27 cellular contexts compared by ENCODE assay signal in genomic region chr3:136535906-136536305, GRCh38.
DNase-seq lines count a peak whose midpoint lies in the region; ATAC-seq, FAIRE-seq and TF ChIP-seq lines count a peak whose summit lies in the region.
"Had no signal": no experiment of that assay in that cellular context is flagged by ENCODE, and none has a peak within 500 bp of the region (broad histone marks: within the 10 kb centered on the region; RNA-seq: fewer than 3 reads in every experiment).

No MANE protein-coding gene starts in this region.

- DNase-seq in HT1080 (ENCODE audit: low read depth) (peak; percentile 33), amniotic epithelial cell (ENCODE audit: low read depth) (peak; percentile 63), fibroblast of the aortic adventitia (ENCODE audit: low read depth) (peak; percentile 37), NCI-H1417 (lab: John Stamatoyannopoulos, UW) (no peak)
- DNase-seq: 8988T; activated CD4-positive, alpha-beta T cell treated with anti-CD3 and anti-CD28 coated beads for 36 hours; activated CD8-positive, alpha-beta memory T cell treated with anti-CD3 and anti-CD28 coated beads for 24 hours; activated gamma-delta T cell; activated T-cell treated with anti-CD3 and anti-CD28 coated beads, Interleukin-2, amount 50 U/mL, for 1 hour; colonic mucosa; DMS79; effector memory CD8-positive, alpha-beta T cell; MV-4-11; NCI-H1694; NCI-H510A; Peyer's patch; sigmoid colon; T-helper 2 cell had no signal

- ATAC-seq in GM21528 (IDR thresholded peaks at IDR 0.05; ENCODE audit: low FRiP score, unreplicated experiment): no peak
- no peak for ATAC-seq in HG02938 (IDR thresholded peaks at IDR 0.05; ENCODE audit: unreplicated experiment)
- ATAC-seq in GM18873 (IDR thresholded peaks at IDR 0.05; ENCODE audit: low FRiP score, unreplicated experiment): no peak
- ATAC-seq: activated CD4-positive, alpha-beta T cell treated with anti-CD3 and anti-CD28 coated beads for 36 hours; effector memory CD8-positive, alpha-beta T cell; esophagus mucosa had no signal

- TF ChIP-seq CTCF in fibroblast of the aortic adventitia (IDR thresholded peaks at IDR 0.05; ENCODE audit: insufficient read depth, low read length): no peak

- FAIRE-seq in A204.1 (lab: Jason Lieb, UNC): peak; percentile 32
- FAIRE-seq: GM12891 had no signal

- H3K4me3 ChIP-seq in fibroblast of the aortic adventitia (ENCODE audit: low read depth, low read length): no peak overlapping the region
- H3K4me3 ChIP-seq: colonic mucosa, Peyer's patch, prostate gland, sigmoid colon, SK-N-MC, tibial nerve had no signal

Comparison
In these comparisons a context has a peak if more than half of its experiments do, and no peak if none do; other contexts are left out.
1. DNase-seq: peak in HT1080 (single experiment), amniotic epithelial cell (single experiment) and fibroblast of the aortic adventitia (single experiment); none in NCI-H1417 (0 of 3).